In the genomic region with DNA sequence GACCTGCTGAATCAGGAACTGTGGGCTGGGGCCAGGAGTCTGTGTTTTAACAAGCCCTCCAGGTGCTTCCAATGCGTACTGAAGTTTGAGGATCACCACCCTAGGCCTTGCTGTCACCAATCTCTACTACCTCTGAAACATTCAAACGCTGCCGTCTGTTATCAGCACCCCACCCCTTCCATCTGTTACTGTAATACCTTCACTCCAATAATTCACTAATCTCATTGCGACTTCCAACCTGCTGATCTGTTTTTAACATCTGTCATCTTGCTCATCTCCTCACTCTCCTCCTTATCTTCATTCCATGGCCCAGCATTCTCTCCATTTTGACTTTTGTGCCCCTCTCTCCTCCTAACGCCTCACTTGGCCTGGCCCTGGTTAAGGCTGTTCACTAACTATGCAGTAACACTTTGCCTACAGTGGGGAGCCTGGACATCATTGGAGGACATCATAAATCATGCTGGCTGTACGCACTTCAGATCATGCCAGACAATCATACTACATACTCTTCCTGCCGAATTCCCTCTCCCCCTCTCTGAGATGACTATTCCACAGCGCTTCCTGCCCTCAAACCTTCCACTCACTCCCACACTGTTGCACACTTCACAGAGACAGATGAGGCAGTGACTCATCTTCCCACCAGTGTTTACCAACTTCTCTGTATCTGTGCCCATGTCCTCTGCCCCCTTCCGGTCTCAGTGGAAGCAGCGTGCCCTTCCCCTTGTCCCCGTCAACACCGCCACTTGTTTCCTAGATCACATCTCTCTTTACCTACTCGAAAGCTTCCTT, we compare ENCODE assay signal across 10 cellular contexts. TPM values are rescaled to one million over a fixed set of nuclear protein-coding genes. Genes with fewer than 3 reads are reported as not detected.
DNase-seq lines count a peak whose midpoint lies in the region; ATAC-seq, FAIRE-seq and TF ChIP-seq lines count a peak whose summit lies in the region.
"Had no signal": no experiment of that assay in that cellular context is flagged by ENCODE, and none has a peak within 500 bp of the region (broad histone marks: within the 10 kb centered on the region; RNA-seq: fewer than 3 reads in every experiment).

No MANE protein-coding gene starts in this region.

- no TSS peak for BruUV-seq in Panc1 (replicated peaks; lab: Mats Ljungman, UMichigan)

- H3K27me3 ChIP-seq in Panc1 (ENCODE audit: control insufficient read depth, insufficient read depth, low read length) (no peaks in the 10 kb centered on the region), fibroblast of lung (ENCODE audit: control insufficient read depth, insufficient read depth, low read length) (no peaks in the 10 kb centered on the region)

- H3K27ac ChIP-seq in A549 (peak overlapping the region; percentile 72 to 86), Panc1 (ENCODE audit: low read length) (no peak overlapping the region), fibroblast of lung (ENCODE audit: insufficient read depth, low read length) (peak overlapping the region; percentile 18)
- H3K27ac ChIP-seq: SK-N-MC had no signal

- peak overlapping the region; percentile 67 for H3K4me2 ChIP-seq in A549
- H3K4me2 ChIP-seq in fibroblast of lung (ENCODE audit: extremely low read depth, insufficient read depth, low read length) = no peak overlapping the region

- peaks cover 76% of the 10 kb centered on the region for H3K4me1 ChIP-seq in A549
- H3K4me1 ChIP-seq in Panc1 (ENCODE audit: control insufficient read depth, insufficient read depth, low read length) = peaks cover 9% of the 10 kb centered on the region; the same call in 1 of the 2 replicates
- peaks cover 27% of the 10 kb centered on the region for H3K4me1 ChIP-seq in fibroblast of lung (ENCODE audit: control insufficient read depth, extremely low read depth, insufficient read depth, low read length)

- TF ChIP-seq CTCF in A549 (IDR thresholded peaks at IDR 0.05) (no peak; the same call in 2 of the 3 replicates), Panc1 (IDR thresholded peaks at IDR 0.05) (no peak), fibroblast of lung (conservative IDR thresholded peaks at IDR 0.05 in 1 of 2, IDR thresholded peaks at IDR 0.05 in 1 of 2; ENCODE audit: low read depth in 1 of 2, low read length in 2 of 2) (peak in 1 of 2 donors; percentile 13)

- ATAC-seq in A549 (peak; percentile 71 to 79), Panc1 (peak; percentile 57; the same call in 1 of the 2 replicates), GM18517 (IDR thresholded peaks at IDR 0.05; ENCODE audit: unreplicated experiment) (no peak), HG03196 (IDR thresholded peaks at IDR 0.05; ENCODE audit: unreplicated experiment) (no peak)

- H3K4me3 ChIP-seq in A549 = no peak overlapping the region
- H3K4me3 ChIP-seq in Panc1 (ENCODE audit: low read depth in 2 of 2, low read length in 2 of 2) = no peak overlapping the region
- H3K4me3 ChIP-seq in fibroblast of lung (replicated peaks in 1 of 4; ENCODE audit: control extremely low read depth in 1 of 4, insufficient read depth in 1 of 4, low read depth in 3 of 4, low read length in 4 of 4) = no peak overlapping the region
- H3K4me3 ChIP-seq: SK-N-MC had no signal

- intact Hi-C loops in Panc1 (cut with micrococcal nuclease; ENCODE audit: unreplicated experiment) = no loop called here

- CTCF ChIA-PET in A549 (lab: Yijun Ruan, JAX) = interaction anchor here (5.8 kb wide), 1 partner anchor 16 kb away, joined by 31 read pairs; no protein-coding TSS in a partner anchor
- CTCF ChIA-PET in Panc1 (lab: Charles Lee) = no interaction called here

- H2AFZ ChIP-seq in fibroblast of lung (ENCODE audit: low read length) = no peak overlapping the region

- TF ChIP-seq POLR2A in A549 (IDR thresholded peaks at IDR 0.05; ENCODE audit: low read length) = no peak

- 33% methylated on average over 13 of the region's 13 CpGs for whole genome bisulfite sequencing in A549 (ENCODE audit: missing lambda C conversion rate)

- H3K9me3 ChIP-seq in A549 = no peaks in the 10 kb centered on the region
- H3K9me3 ChIP-seq in Panc1 (ENCODE audit: control insufficient read depth, insufficient read depth, low read depth, low read length) = no peaks in the 10 kb centered on the region
- H3K9me3 ChIP-seq in fibroblast of lung (ENCODE audit: control insufficient read depth, insufficient read depth, low read depth, low read length) = no peaks in the 10 kb centered on the region

- FAIRE-seq in A549 (lab: Jason Lieb, UNC) = no peak

- POLR2A ChIA-PET in A549 (lab: Yijun Ruan, JAX) = no interaction called here
- POLR2A ChIA-PET in Panc1 (lab: Charles Lee) = no interaction called here

- no peak for TF ChIP-seq RAD21 in A549 (conservative IDR thresholded peaks at IDR 0.05 in 1 of 2, IDR thresholded peaks at IDR 0.05 in 1 of 2)

- DNase-seq in A549 (ENCODE audit: low read depth in 1 of 2, low spot score in 1 of 2) = peak; percentile 62 to 68
- peak; percentile 32 for DNase-seq in DMS153 treated with DMSO at 0.1 percent for 48 hours (lab: John Stamatoyannopoulos, UW; ENCODE audit: unreplicated experiment)
- no peak for DNase-seq in Panc1 (ENCODE audit: low read depth, low spot score)
- DNase-seq in fibroblast of lung (ENCODE audit: low read depth in 2 of 2) = peak; percentile 82 to 87
- no peak for DNase-seq in islet precursor cell
- no peak for DNase-seq in stimulated activated CD8-positive, alpha-beta memory T cell treated with anti-CD3 and anti-CD28 coated beads, Interleukin-4, amount 100 ng/mL, for 48 hours
- DNase-seq: cerebellar nuclear complex had no signal

- in situ Hi-C loops in Panc1 (cut with HindIII; ENCODE audit: low pct_unique_long_range_greater_than_20kb, low sequenced_read_pairs) = no loop called here

- no peaks in the 10 kb centered on the region for H4K20me1 ChIP-seq in fibroblast of lung (ENCODE audit: control insufficient read depth, extremely low read depth, insufficient read depth, low read length)

- no peak overlapping the region for H3K9ac ChIP-seq in fibroblast of lung (ENCODE audit: insufficient read depth, low read length)

- H3K79me2 ChIP-seq in fibroblast of lung (ENCODE audit: control insufficient read depth, insufficient read depth, low read length) = no peaks in the 10 kb centered on the region

- no peak for TF ChIP-seq EP300 in A549 (IDR thresholded peaks at IDR 0.05)

- no peaks in the 10 kb centered on the region for H3K36me3 ChIP-seq in Panc1 (ENCODE audit: control insufficient read depth, insufficient read depth, low read length)
- H3K36me3 ChIP-seq in fibroblast of lung (ENCODE audit: control insufficient read depth, insufficient read depth, low read length) = no peaks in the 10 kb centered on the region

TF ChIP-seq in A549, 52 proteins besides CTCF, POLR2A, EP300 and RAD21 (continues in another document):
- peak; percentile 64 for TF ChIP-seq FOSL2 (IDR thresholded peaks at IDR 0.05)
- TF ChIP-seq FOSL2 (CRISPR knock-in tag; IDR thresholded peaks at IDR 0.05) = peak; percentile 84
- TF ChIP-seq PHF8 (IDR thresholded peaks at IDR 0.05; ENCODE audit: borderline replicate concordance, low read depth) = no peak
- no peak for TF ChIP-seq SREBF2 (IDR thresholded peaks at IDR 0.05)
- TF ChIP-seq ZSCAN20 (CRISPR knock-in tag; IDR thresholded peaks at IDR 0.05) = no peak
- no peak for TF ChIP-seq FOSB (CRISPR knock-in tag; IDR thresholded peaks at IDR 0.05)

RNA-seq across cellular contexts. Expression of a gene that starts 3.0 kb away (rescaled TPM):
- polyA plus RNA-seq in A549 (2011; rRNA removed) (0.62 and 0.82 TPM in 2 replicates), A549 (2017; fragmentation: RNase III; extraction: RNeasy Plus Mini Kit Qiagen cat#74134 plus additional on column Dnase treatment) (0.90 to 1.0 TPM (median 0.98 TPM) in 3 replicates), fibroblast of lung (0.14 and 0.39 TPM in 2 replicates)
- 0.41 and 0.45 TPM in 2 replicates for polyA plus RNA-seq in A549 (2012; cell fraction: cytosol; rRNA removed)
- polyA plus RNA-seq in A549 (2012; cell fraction: nucleus; rRNA removed) = 1.1 and 2.3 TPM in 2 replicates
- 0.54 and 0.74 TPM in 2 replicates for polyA minus RNA-seq in A549 (2011; rRNA and poly(A)+ RNA removed)
- total RNA-seq in Panc1 (2021; ENCODE audit: unreplicated experiment) (1.4 TPM), fibroblast of lung (under 0.01 and 0.83 TPM in 2 replicates)
- polyA plus RNA-seq in Panc1 (2012; ENCODE audit: insufficient read length) = 0.93 TPM
- polyA plus RNA-seq in fibroblast of lung (2012) = 0.12 and 0.14 TPM in 2 replicates
- 1.1 TPM in 1 of 2 replicates, not detected in the other for polyA minus RNA-seq in fibroblast of lung (ENCODE audit: low replicate concordance)

RNA-seq across cellular contexts. Expression of a gene that starts 19.9 kb away (rescaled TPM):
- polyA plus RNA-seq in A549 (2011; rRNA removed) (41.7 and 60.7 TPM in 2 replicates), A549 (2017; fragmentation: RNase III; extraction: RNeasy Plus Mini Kit Qiagen cat#74134 plus additional on column Dnase treatment) (31.4 to 33.9 TPM (median 31.5 TPM) in 3 replicates), fibroblast of lung (70.9 and 74.1 TPM in 2 replicates)
- polyA plus RNA-seq in A549 (2012; cell fraction: cytosol; rRNA removed) = 17.3 and 18.9 TPM in 2 replicates
- polyA plus RNA-seq in A549 (2012; cell fraction: nucleus; rRNA removed) = 3.7 and 5.0 TPM in 2 replicates
- 8.0 and 8.4 TPM in 2 replicates for polyA minus RNA-seq in A549 (2011; rRNA and poly(A)+ RNA removed)
- total RNA-seq in Panc1 (2021; ENCODE audit: unreplicated experiment) (67.6 TPM), fibroblast of lung (46.5 and 67.5 TPM in 2 replicates)
- 48.0 TPM for polyA plus RNA-seq in Panc1 (2012; ENCODE audit: insufficient read length)
- polyA plus RNA-seq in fibroblast of lung (2012) = 42.4 and 44.4 TPM in 2 replicates
- 2.0 and 4.2 TPM in 2 replicates for polyA minus RNA-seq in fibroblast of lung (ENCODE audit: low replicate concordance)

RNA-seq across cellular contexts. Expression of a gene that starts 24.6 kb away (rescaled TPM):
- polyA plus RNA-seq in A549 (2011; rRNA removed) (not detected in 2 replicates), A549 (2017; fragmentation: RNase III; extraction: RNeasy Plus Mini Kit Qiagen cat#74134 plus additional on column Dnase treatment) (not detected in 3 replicates), fibroblast of lung (0.11 and 0.16 TPM in 2 replicates)
- polyA plus RNA-seq in A549 (2012; cell fraction: cytosol; rRNA removed) = not detected in 2 replicates
- not detected in 2 replicates for polyA plus RNA-seq in A549 (2012; cell fraction: nucleus; rRNA removed)
- not detected in 2 replicates for polyA minus RNA-seq in A549 (2011; rRNA and poly(A)+ RNA removed)
- total RNA-seq in Panc1 (2021; ENCODE audit: unreplicated experiment) (not detected), fibroblast of lung (under 0.01 and 0.33 TPM in 2 replicates)
- polyA plus RNA-seq in Panc1 (2012; ENCODE audit: insufficient read length) = not detected
- polyA plus RNA-seq in fibroblast of lung (2012) = 0.10 and 0.12 TPM in 2 replicates
- not detected in 2 replicates for polyA minus RNA-seq in fibroblast of lung (ENCODE audit: low replicate concordance)

RNA-seq across cellular contexts. Expression of a gene that starts 55.3 kb away (rescaled TPM):
- polyA plus RNA-seq in A549 (2011; rRNA removed) (0.44 and 0.66 TPM in 2 replicates), A549 (2017; fragmentation: RNase III; extraction: RNeasy Plus Mini Kit Qiagen cat#74134 plus additional on column Dnase treatment) (0.58 to 1.1 TPM (median 0.96 TPM) in 3 replicates), fibroblast of lung (0.87 and 1.1 TPM in 2 replicates)
- 0.71 and 1.1 TPM in 2 replicates for polyA plus RNA-seq in A549 (2012; cell fraction: cytosol; rRNA removed)
- polyA plus RNA-seq in A549 (2012; cell fraction: nucleus; rRNA removed) = 0.40 and 0.69 TPM in 2 replicates
- polyA minus RNA-seq in A549 (2011; rRNA and poly(A)+ RNA removed) = 1.1 and 1.3 TPM in 2 replicates
- total RNA-seq in Panc1 (2021; ENCODE audit: unreplicated experiment) (12.9 TPM), fibroblast of lung (1.0 and 1.2 TPM in 2 replicates)
- polyA plus RNA-seq in Panc1 (2012; ENCODE audit: insufficient read length) = 11.4 TPM
- 4.7 and 8.0 TPM in 2 replicates for polyA plus RNA-seq in fibroblast of lung (2012)
- polyA minus RNA-seq in fibroblast of lung (ENCODE audit: low replicate concordance) = 3.7 and 4.6 TPM in 2 replicates

Comparison
In these comparisons a context has a peak if more than half of its experiments do, and no peak if none do; other contexts are left out.
1. ATAC-seq: peak in A549 (2 of 2) and Panc1 (single experiment); none in GM18517 (single experiment) and HG03196 (single experiment).
2. DNase-seq: peak in A549 (2 of 2), DMS153 treated with DMSO at 0.1 percent for 48 hours (single experiment) and fibroblast of lung (2 of 2); none in Panc1 (single experiment), islet precursor cell (single experiment) and stimulated activated CD8-positive, alpha-beta memory T cell treated with anti-CD3 and anti-CD28 coated beads, Interleukin-4, amount 100 ng/mL, for 48 hours (single experiment).